ENCODE assay signal across 8 cellular contexts in genomic region chr13:99376132-99376531, GRCh38.
DNase-seq lines count a peak whose midpoint lies in the region; ATAC-seq and TF ChIP-seq lines count a peak whose summit lies in the region.

No MANE protein-coding gene starts in this region.

- no peak overlapping the region for H3K4me3 ChIP-seq in GM06990 (replicated peaks; ENCODE audit: low read depth, low read length)

- intact Hi-C loops in activated T-helper 1 cell treated with anti-CD3 and anti-CD28 coated beads, Interleukin-12 subunit alpha, Interleukin-12 subunit beta, Interleukin-2, Interleukin-4 antibody, amounts not matched to agents 30 ng/mL and 10 ng/mL and 1 ng/mL, durations not matched to agents 14 hours and 24 hours and 36 hours (cut with micrococcal nuclease), result no loop called here

- H3K27ac Mint-ChIP-seq in immature natural killer cell (peak overlapping the region in 5 of 6 donors; percentile 46 to 93 (median 88)), progenitor cell of endocrine pancreas (no peak overlapping the region)
- H3K27ac Mint-ChIP-seq in activated T-helper 1 cell treated with anti-CD3 and anti-CD28 coated beads, Interleukin-12 subunit alpha, Interleukin-12 subunit beta, Interleukin-2, Interleukin-4 antibody, amounts not matched to agents 30 ng/mL and 10 ng/mL and 1 ng/mL, durations not matched to agents 14 hours and 24 hours and 36 hours, result no peak overlapping the region

- no peak for TF ChIP-seq CTCF in GM06990 (IDR thresholded peaks at IDR 0.05; ENCODE audit: insufficient read depth, low read length, poor library complexity, severe bottlenecking)
- TF ChIP-seq CTCF in progenitor cell of endocrine pancreas (IDR thresholded peaks at IDR 0.05; ENCODE audit: unreplicated experiment), result no peak

- H3K4me1 Mint-ChIP-seq in immature natural killer cell, result peaks cover 61 to 81% of the 10 kb centered on the region in 2 donors
- H3K4me1 Mint-ChIP-seq in activated T-helper 1 cell treated with anti-CD3 and anti-CD28 coated beads, Interleukin-12 subunit alpha, Interleukin-12 subunit beta, Interleukin-2, Interleukin-4 antibody, amounts not matched to agents 30 ng/mL and 10 ng/mL and 1 ng/mL, durations not matched to agents 14 hours and 24 hours and 36 hours (ENCODE audit: low read depth), result peaks cover 63% of the 10 kb centered on the region
- H3K4me1 Mint-ChIP-seq in progenitor cell of endocrine pancreas (ENCODE audit: low read depth), result no peaks in the 10 kb centered on the region

- ATAC-seq in GM19468 (IDR thresholded peaks at IDR 0.05; ENCODE audit: extremely low read depth, unreplicated experiment) (peak; percentile 31), HG03439 (IDR thresholded peaks at IDR 0.05; ENCODE audit: unreplicated experiment) (peak; percentile 43)

- H3K27me3 Mint-ChIP-seq in immature natural killer cell (ENCODE audit: low read depth in 3 of 3) (peaks cover 2 to 20% (median 15%) of the 10 kb centered on the region in 3 donors), progenitor cell of endocrine pancreas (no peaks in the 10 kb centered on the region)
- H3K27me3 Mint-ChIP-seq in activated T-helper 1 cell treated with anti-CD3 and anti-CD28 coated beads, Interleukin-12 subunit alpha, Interleukin-12 subunit beta, Interleukin-2, Interleukin-4 antibody, amounts not matched to agents 30 ng/mL and 10 ng/mL and 1 ng/mL, durations not matched to agents 14 hours and 24 hours and 36 hours (ENCODE audit: insufficient read depth), result peaks cover 6% of the 10 kb centered on the region

- peak; percentile 66 for DNase-seq in GM06990 (ENCODE audit: extremely low read depth, insufficient read length)
- DNase-seq in immature natural killer cell, result peak in 1 of 3 donors; percentile 53
- DNase-seq in activated T-helper 1 cell treated with anti-CD3 and anti-CD28 coated beads, Interleukin-12 subunit alpha, Interleukin-12 subunit beta, Interleukin-2, Interleukin-4 antibody, amounts not matched to agents 30 ng/mL and 10 ng/mL and 1 ng/mL, durations not matched to agents 14 hours and 24 hours and 36 hours (ENCODE audit: low spot score), result no peak
- no peak for DNase-seq in MV-4-11 (lab: John Stamatoyannopoulos, UW)
- DNase-seq in progenitor cell of endocrine pancreas (ENCODE audit: low spot score, unreplicated experiment), result no peak
- DNase-seq in LoVo (ENCODE audit: low spot score), result no peak

- H3K27me3 ChIP-seq in GM06990 (replicated peaks; ENCODE audit: control insufficient read depth, insufficient read depth, low read length), result no peaks in the 10 kb centered on the region

- H3K9me3 Mint-ChIP-seq in immature natural killer cell, result no peaks in the 10 kb centered on the region
- no peaks in the 10 kb centered on the region for H3K9me3 Mint-ChIP-seq in activated T-helper 1 cell treated with anti-CD3 and anti-CD28 coated beads, Interleukin-12 subunit alpha, Interleukin-12 subunit beta, Interleukin-2, Interleukin-4 antibody, amounts not matched to agents 30 ng/mL and 10 ng/mL and 1 ng/mL, durations not matched to agents 14 hours and 24 hours and 36 hours
- H3K9me3 Mint-ChIP-seq in progenitor cell of endocrine pancreas (ENCODE audit: low read depth), result no peaks in the 10 kb centered on the region

- no peaks in the 10 kb centered on the region; the same call in 1 of the 2 replicates for H3K36me3 ChIP-seq in GM06990 (ENCODE audit: control insufficient read depth, insufficient read depth, low read length)

- H3K36me3 Mint-ChIP-seq in immature natural killer cell (peaks cover 26 to 54% (median 51%) of the 10 kb centered on the region in 3 donors), progenitor cell of endocrine pancreas (ENCODE audit: insufficient read depth) (peaks cover 9% of the 10 kb centered on the region)
- peaks cover 55% of the 10 kb centered on the region for H3K36me3 Mint-ChIP-seq in activated T-helper 1 cell treated with anti-CD3 and anti-CD28 coated beads, Interleukin-12 subunit alpha, Interleukin-12 subunit beta, Interleukin-2, Interleukin-4 antibody, amounts not matched to agents 30 ng/mL and 10 ng/mL and 1 ng/mL, durations not matched to agents 14 hours and 24 hours and 36 hours (ENCODE audit: low read depth)

- H3K4me3 Mint-ChIP-seq in immature natural killer cell, result peak overlapping the region in 4 of 5 donors; percentile 15 to 65 (median 20)
- H3K4me3 Mint-ChIP-seq in activated T-helper 1 cell treated with anti-CD3 and anti-CD28 coated beads, Interleukin-12 subunit alpha, Interleukin-12 subunit beta, Interleukin-2, Interleukin-4 antibody, amounts not matched to agents 30 ng/mL and 10 ng/mL and 1 ng/mL, durations not matched to agents 14 hours and 24 hours and 36 hours, result no peak overlapping the region
- H3K4me3 Mint-ChIP-seq in progenitor cell of endocrine pancreas (ENCODE audit: low read depth), result no peak overlapping the region

Comparison
In these comparisons a context has a peak if more than half of its experiments do, and no peak if none do; other contexts are left out.
1. H3K27ac Mint-ChIP-seq: peak in immature natural killer cell (5 of 6); none in activated T-helper 1 cell treated with anti-CD3 and anti-CD28 coated beads, Interleukin-12 subunit alpha, Interleukin-12 subunit beta, Interleukin-2, Interleukin-4 antibody, amounts not matched to agents 30 ng/mL and 10 ng/mL and 1 ng/mL, durations not matched to agents 14 hours and 24 hours and 36 hours (single experiment) and progenitor cell of endocrine pancreas (single experiment).
2. H3K4me3 Mint-ChIP-seq: peak in immature natural killer cell (4 of 5); none in activated T-helper 1 cell treated with anti-CD3 and anti-CD28 coated beads, Interleukin-12 subunit alpha, Interleukin-12 subunit beta, Interleukin-2, Interleukin-4 antibody, amounts not matched to agents 30 ng/mL and 10 ng/mL and 1 ng/mL, durations not matched to agents 14 hours and 24 hours and 36 hours (single experiment) and progenitor cell of endocrine pancreas (single experiment).